ENCODE assay signal across 1 cellular context in genomic region chr11:60285446-60286126, GRCh38.
A peak's percentile ranks its signal among the peaks of the same experiment; 100 is the strongest.
TF ChIP-seq lines count a peak whose summit lies in the region.

No MANE protein-coding gene starts in this region.

TF ChIP-seq in endothelial cell of umbilical vein, 7 proteins besides CTCF, POLR2A, EP300 and RAD21:
- peak; percentile 61 for TF ChIP-seq GATA2 (IDR thresholded peaks at IDR 0.05; ENCODE audit: insufficient read depth, insufficient read length, low read depth, low read length)
